19 cellular contexts compared by ENCODE assay signal in genomic region chr13:50945669-50946068, GRCh38. TPM values are rescaled to one million over a fixed set of nuclear protein-coding genes. Genes with fewer than 3 reads are reported as not detected.
DNase-seq lines count a peak whose midpoint lies in the region; ATAC-seq, FAIRE-seq and TF ChIP-seq lines count a peak whose summit lies in the region.
"Had no signal": no experiment of that assay in that cellular context is flagged by ENCODE, and none has a peak within 500 bp of the region (broad histone marks: within the 10 kb centered on the region; RNA-seq: fewer than 3 reads in every experiment).

No MANE protein-coding gene starts in this region.

- H3K9me3 ChIP-seq in HEK293 (ENCODE audit: control insufficient read depth, insufficient read depth, low read depth, low read length), result no peaks in the 10 kb centered on the region
- no peaks in the 10 kb centered on the region for H3K9me3 ChIP-seq in keratinocyte (ENCODE audit: control insufficient read depth, low read depth, low read length)
- no peaks in the 10 kb centered on the region for H3K9me3 ChIP-seq in small intestine (ENCODE audit: control insufficient read depth, low read depth)

- no peaks in the 10 kb centered on the region for H3K79me2 ChIP-seq in keratinocyte (ENCODE audit: control insufficient read depth, insufficient read depth, low read length)

- DNase-seq in LNCaP clone FGC (ENCODE audit: low read depth), result peak; percentile 61
- DNase-seq in keratinocyte (ENCODE audit: low read depth, low spot score), result no peak
- DNase-seq in small intestine, result peak; percentile 15
- DNase-seq: C1 segment of cervical spinal cord; Calu3; CD4-positive, alpha-beta memory T cell; COR-L47; DMS53; DMS79 treated with DMSO at 0.1 percent for 48 hours; GF-D8; H9; HFFc6 had no signal

- CTCF ChIA-PET in HEK293 (lab: Yijun Ruan, JAX), result no interaction called here

- H3K27ac ChIP-seq in HEK293 (ENCODE audit: extremely low read depth, low read depth, low read length) (no peak overlapping the region), keratinocyte (ENCODE audit: control insufficient read depth, insufficient read depth, low read length) (no peak overlapping the region), small intestine (ENCODE audit: low read depth in 1 of 2, low read length in 1 of 2) (no peak overlapping the region)

- H3K4me1 ChIP-seq in HEK293 (ENCODE audit: control insufficient read depth, insufficient read depth, low read length) (no peaks in the 10 kb centered on the region), keratinocyte (ENCODE audit: control insufficient read depth, extremely low read depth, insufficient read depth, low read length) (no peaks in the 10 kb centered on the region), small intestine (ENCODE audit: control insufficient read depth in 2 of 2, insufficient read depth in 1 of 2, low read depth in 1 of 2, low read length in 1 of 2) (no peaks in the 10 kb centered on the region)

- H3K4me3 ChIP-seq in HEK293 (ENCODE audit: low read depth, low read length) (no peak overlapping the region), LNCaP clone FGC (ENCODE audit: low read depth, low read length) (no peak overlapping the region), keratinocyte (ENCODE audit: control insufficient read depth in 2 of 3, extremely low read depth in 1 of 3, insufficient read depth in 2 of 3, low read depth in 1 of 3, low read length in 3 of 3) (no peak overlapping the region), small intestine (ENCODE audit: low read depth in 1 of 2, low read length in 2 of 2) (no peak overlapping the region)
- H3K4me3 ChIP-seq: GM23338 had no signal

- POLR2A ChIA-PET in HEK293 (lab: Yijun Ruan, JAX), result no interaction called here

- H3K36me3 ChIP-seq in HEK293 (ENCODE audit: control insufficient read depth in 2 of 2, insufficient read depth in 1 of 2, low read length in 2 of 2), result peaks cover 0 to 43% of the 10 kb centered on the region in 2 experiments; a peak in 2 of 3 replicates
- H3K36me3 ChIP-seq in keratinocyte (ENCODE audit: control insufficient read depth in 2 of 2, extremely low read depth in 1 of 2, insufficient read depth in 2 of 2, low read length in 2 of 2), result peaks cover 0 to 3% of the 10 kb centered on the region in 2 experiments
- H3K36me3 ChIP-seq in small intestine (ENCODE audit: control insufficient read depth in 2 of 2, insufficient read depth in 2 of 2, low read length in 2 of 2), result peaks cover 0 to 2% of the 10 kb centered on the region in 2 donors

- no peaks in the 10 kb centered on the region for H4K20me1 ChIP-seq in keratinocyte (ENCODE audit: control insufficient read depth, extremely low read depth, insufficient read depth, low read length)

- TF ChIP-seq CTCF in HEK293 (tag by site-specific recombination; IDR thresholded peaks at IDR 0.05), result no peak
- TF ChIP-seq CTCF in LNCaP clone FGC (IDR thresholded peaks at IDR 0.05; ENCODE audit: control insufficient read depth, extremely low read depth, insufficient read depth), result no peak
- TF ChIP-seq CTCF in keratinocyte (optimal IDR thresholded peaks at IDR 0.05 in 1 of 3, IDR thresholded peaks at IDR 0.05 in 1 of 3, conservative IDR thresholded peaks at IDR 0.05 in 1 of 3; ENCODE audit: extremely low read depth in 1 of 3, insufficient read depth in 2 of 3, low read length in 3 of 3), result no peak

- 55 to 100% (median 97%) methylated on average over 1 of the region's 1 CpG for WGBS in small intestine, 3 donors

- FAIRE-seq in keratinocyte (lab: Jason Lieb, UNC) (peak; percentile 59), small intestine (lab: Jason Lieb, UNC) (no peak)
- FAIRE-seq: GM12891, GM18507 had no signal

- ATAC-seq in HG02938 (IDR thresholded peaks at IDR 0.05; ENCODE audit: unreplicated experiment) (no peak), HG02588 (IDR thresholded peaks at IDR 0.05; ENCODE audit: unreplicated experiment) (no peak)
- ATAC-seq: GM23338, HCT116 had no signal

- dilution Hi-C loops in keratinocyte (cut with MboI; ENCODE audit: extremely low pct_ligation_motif_present, low sequenced_read_pairs), result no loop called here

- H3K4me2 ChIP-seq in keratinocyte (ENCODE audit: control insufficient read depth, extremely low read depth, insufficient read depth, low read depth, low read length), result no peak overlapping the region
- H3K4me2 ChIP-seq: GM23338 had no signal

- H3K9me1 ChIP-seq in keratinocyte (ENCODE audit: control insufficient read depth, extremely low read depth, insufficient read depth, low read length), result no peaks in the 10 kb centered on the region

- H3K9ac ChIP-seq in keratinocyte (ENCODE audit: control insufficient read depth, extremely low read depth, insufficient read depth, low read length), result no peak overlapping the region

- H3K27me3 ChIP-seq in keratinocyte (ENCODE audit: control insufficient read depth, extremely low read depth, insufficient read depth, low read length), result no peaks in the 10 kb centered on the region
- no peaks in the 10 kb centered on the region for H3K27me3 ChIP-seq in small intestine (ENCODE audit: control insufficient read depth in 2 of 2, insufficient read depth in 2 of 2, low read length in 2 of 2)

- H2AFZ ChIP-seq in keratinocyte (ENCODE audit: control insufficient read depth, low read length), result no peak overlapping the region
- H2AFZ ChIP-seq: GM23338 had no signal

TF ChIP-seq in HEK293, 187 proteins besides CTCF, POLR2A, EP300 and RAD21:
- 0 out of 2 replicates have a peak, but pooled peaks have one; percentile 13 for TF ChIP-seq ZNF660 (tag by site-specific recombination; IDR thresholded peaks at IDR 0.05)
- no peak for TF ChIP-seq ZNF221 (tag by site-specific recombination; IDR thresholded peaks at IDR 0.05; ENCODE audit: borderline replicate concordance)
TF ChIP-seq in HEK293: peak in this region for 1.

RNA-seq across cellular contexts. Expression of gene RNASEH2B, which starts 36.1 kb away (rescaled TPM):
- polyA plus RNA-seq in keratinocyte (12.8 to 26.1 TPM (median 13.6 TPM) in 3 replicates), small intestine (10 to 100 TPM; 19.7 to 40.1 (median 27.6) TPM)
- 16.9 TPM for polyA plus RNA-seq in keratinocyte (2011; ENCODE audit: low read depth)
- polyA plus RNA-seq in keratinocyte (2011; cell fraction: cytosol; rRNA removed), result 10.1 and 17.6 TPM in 2 replicates
- polyA plus RNA-seq in keratinocyte (2011; cell fraction: nucleus; rRNA removed), result 6.5 and 12.0 TPM in 2 replicates
- polyA plus RNA-seq in keratinocyte (2012; ENCODE audit: low replicate concordance), result 12.2 and 14.2 TPM in 2 replicates
- 1.7 to 11.1 TPM (median 4.8 TPM) in 3 replicates for polyA minus RNA-seq in keratinocyte
- 9.2 TPM for polyA minus RNA-seq in keratinocyte (2011; cell fraction: cytosol; rRNA and poly(A)+ RNA removed)
- 5.0 and 11.5 TPM in 2 replicates for polyA minus RNA-seq in keratinocyte (2011; cell fraction: nucleus; rRNA and poly(A)+ RNA removed)
